Comparison of ENCODE assay signal across 1 cellular context in genomic region chr17:3665834-3666233, GRCh38.
TF ChIP-seq lines count a peak whose summit lies in the region.

No MANE protein-coding gene starts in this region.

TF ChIP-seq in SK-N-SH, 30 proteins besides CTCF, POLR2A, EP300 and RAD21 (continued from another document):
- no peak for TF ChIP-seq REST (IDR thresholded peaks at IDR 0.05; ENCODE audit: low read depth, low read length)
- no peak for TF ChIP-seq YY1 (IDR thresholded peaks at IDR 0.05; ENCODE audit: low read depth)
- TF ChIP-seq, protein P1, sequence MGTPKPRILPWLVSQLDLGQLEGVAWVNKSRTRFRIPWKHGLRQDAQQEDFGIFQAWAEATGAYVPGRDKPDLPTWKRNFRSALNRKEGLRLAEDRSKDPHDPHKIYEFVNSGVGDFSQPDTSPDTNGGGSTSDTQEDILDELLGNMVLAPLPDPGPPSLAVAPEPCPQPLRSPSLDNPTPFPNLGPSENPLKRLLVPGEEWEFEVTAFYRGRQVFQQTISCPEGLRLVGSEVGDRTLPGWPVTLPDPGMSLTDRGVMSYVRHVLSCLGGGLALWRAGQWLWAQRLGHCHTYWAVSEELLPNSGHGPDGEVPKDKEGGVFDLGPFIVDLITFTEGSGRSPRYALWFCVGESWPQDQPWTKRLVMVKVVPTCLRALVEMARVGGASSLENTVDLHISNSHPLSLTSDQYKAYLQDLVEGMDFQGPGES (IDR thresholded peaks at IDR 0.05; ENCODE audit: low read depth, low read length), result no peak
- no peak for TF ChIP-seq CHD2 (IDR thresholded peaks at IDR 0.05; ENCODE audit: low read length, partially characterized antibody)
- TF ChIP-seq TCF12 (IDR thresholded peaks at IDR 0.05), result no peak
- TF ChIP-seq, protein P2, sequence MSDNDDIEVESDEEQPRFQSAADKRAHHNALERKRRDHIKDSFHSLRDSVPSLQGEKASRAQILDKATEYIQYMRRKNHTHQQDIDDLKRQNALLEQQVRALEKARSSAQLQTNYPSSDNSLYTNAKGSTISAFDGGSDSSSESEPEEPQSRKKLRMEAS (IDR thresholded peaks at IDR 0.05; ENCODE audit: low read depth), result no peak
- no peak for TF ChIP-seq SIN3A (IDR thresholded peaks at IDR 0.05; ENCODE audit: borderline replicate concordance, low read depth, low read length)
